Comparison of ENCODE assay signal across 12 cellular contexts in the genomic region with DNA sequence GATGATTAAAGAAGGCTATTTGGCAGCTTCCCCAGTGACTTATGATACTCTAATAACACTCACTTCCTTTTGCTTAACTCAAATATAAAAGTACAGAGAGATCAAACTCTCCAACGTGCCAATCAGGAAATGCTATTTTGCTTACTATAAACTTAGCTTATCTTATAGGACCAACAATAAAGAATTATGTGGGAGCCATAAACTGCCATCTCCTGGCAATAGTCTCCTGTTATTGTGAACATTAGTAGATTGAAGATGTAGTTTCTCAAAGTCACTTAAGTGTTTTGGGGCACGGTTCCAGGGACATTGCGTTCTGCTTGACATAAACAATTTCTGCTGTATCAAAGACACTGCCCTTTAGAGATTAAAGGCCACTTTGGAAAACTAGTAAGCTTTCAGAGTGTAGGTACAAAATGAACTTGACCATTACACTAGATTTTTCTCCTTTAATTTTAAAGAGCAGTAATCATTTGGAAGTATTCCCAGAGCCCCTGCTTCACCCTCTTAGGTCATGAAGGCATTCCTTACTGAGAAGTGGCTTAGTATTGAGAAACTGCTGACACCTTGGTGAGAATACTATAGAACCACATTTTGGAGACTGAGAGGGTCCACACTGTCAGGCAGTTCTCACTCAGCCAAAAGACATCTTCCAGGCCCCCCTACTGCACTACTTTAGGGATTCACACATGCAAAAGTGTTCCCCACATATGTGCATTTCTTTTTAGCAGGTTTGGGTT. TPM values are rescaled to one million over a fixed set of nuclear protein-coding genes. Genes with fewer than 3 reads are reported as not detected.
A peak's percentile ranks its signal among the peaks of the same experiment; 100 is the strongest.
DNase-seq lines count a peak whose midpoint lies in the region; ATAC-seq and TF ChIP-seq lines count a peak whose summit lies in the region.
"Had no signal": no experiment of that assay in that cellular context is flagged by ENCODE, and none has a peak within 500 bp of the region (broad histone marks: within the 10 kb centered on the region; RNA-seq: fewer than 3 reads in every experiment).

No MANE protein-coding gene starts in this region.

- H3K27ac ChIP-seq in 22Rv1: peak overlapping the region; percentile 85
- H3K27ac ChIP-seq in body of pancreas: peak overlapping the region; percentile 52 to 71 (median 64)
- H3K27ac ChIP-seq in parathyroid adenoma: peak overlapping the region; percentile 1

- H3K9me3 ChIP-seq in body of pancreas (no peaks in the 10 kb centered on the region), parathyroid adenoma (ENCODE audit: control insufficient read depth, low read length) (no peaks in the 10 kb centered on the region)
- H3K9me3 ChIP-seq: spleen had no signal

- TF ChIP-seq POLR2A in body of pancreas (IDR thresholded peaks at IDR 0.05): no peak

- peaks cover 32% of the 10 kb centered on the region for H3K4me1 ChIP-seq in body of pancreas
- H3K4me1 ChIP-seq in parathyroid adenoma: no peaks in the 10 kb centered on the region
- H3K4me1 ChIP-seq: spleen had no signal

- H3K4me3 ChIP-seq in body of pancreas: no peak overlapping the region
- no peak overlapping the region for H3K4me3 ChIP-seq in parathyroid adenoma (ENCODE audit: low read depth, low read length)
- H3K4me3 ChIP-seq: spleen had no signal

- H3K36me3 ChIP-seq in body of pancreas (replicated peaks in 1 of 2; ENCODE audit: insufficient read depth in 1 of 2, low read depth in 2 of 2) (no peaks in the 10 kb centered on the region), parathyroid adenoma (ENCODE audit: control insufficient read depth, insufficient read depth, low read length) (no peaks in the 10 kb centered on the region)
- H3K36me3 ChIP-seq: spleen had no signal

- peak; percentile 71 for ATAC-seq in body of pancreas
- peak; percentile 80 for ATAC-seq in Right ventricle myocardium superior (ENCODE audit: poor library complexity)

- 6 to 9% methylated on average over 3 of the region's 3 CpGs for WGBS in body of pancreas, 2 donors

- intact Hi-C loops in body of pancreas (cut with DNase I) (no loop called here), Right ventricle myocardium superior (cut with DNase I) (no loop called here)

- no peak overlapping the region for H2AFZ ChIP-seq in parathyroid adenoma

- H3K79me2 ChIP-seq in parathyroid adenoma: no peaks in the 10 kb centered on the region

- H3K4me2 ChIP-seq in parathyroid adenoma (ENCODE audit: low read length): peak overlapping the region; percentile 17

- TF ChIP-seq CTCF in 22Rv1 (IDR thresholded peaks at IDR 0.05) (no peak), body of pancreas (IDR thresholded peaks at IDR 0.05) (no peak), parathyroid adenoma (IDR thresholded peaks at IDR 0.05) (no peak)

- H3K27me3 ChIP-seq in body of pancreas (no peaks in the 10 kb centered on the region), parathyroid adenoma (ENCODE audit: control insufficient read depth, insufficient read depth, low read length) (no peaks in the 10 kb centered on the region)

- no peak overlapping the region for H3K9ac ChIP-seq in parathyroid adenoma

- peak; percentile 59 to 82 (median 75) for DNase-seq in body of pancreas
- peak; percentile 67 for DNase-seq in Right ventricle myocardium superior
- no peak for DNase-seq in NCI-H82 (lab: John Stamatoyannopoulos, UW)
- no peak for DNase-seq in COLO829 (ENCODE audit: low spot score)
- no peak for DNase-seq in HUDEP-2 (lab: John Stamatoyannopoulos, UW; ENCODE audit: unreplicated experiment in 76 of 76)
- no peak for DNase-seq in NCI-H2029 treated with DMSO at 0.1 percent for 48 hours (lab: John Stamatoyannopoulos, UW)
- DNase-seq: ACHN, glutamatergic neuron, NCI-H2227 treated with DMSO at 0.1 percent for 48 hours, spleen had no signal

RNA-seq across cellular contexts. Expression of a gene that starts 51.9 kb away (rescaled TPM):
- total RNA-seq in body of pancreas: 100 to 1,000 TPM in 1 of 2 donors, 10 to 100 TPM in 1; 47.1 to 118 TPM
- total RNA-seq in Right ventricle myocardium superior: 116 TPM

Comparison
In these comparisons a context has a peak if more than half of its experiments do, and no peak if none do; other contexts are left out.
1. H3K27ac ChIP-seq: peak in every context shown above with its lines; median percentile 85 in 22Rv1; 64 in body of pancreas; 1 in parathyroid adenoma.
2. DNase-seq: peak in body of pancreas (4 of 4) and Right ventricle myocardium superior (single experiment); none in NCI-H82 (single experiment), COLO829 (single experiment), HUDEP-2 (0 of 76) and NCI-H2029 treated with DMSO at 0.1 percent for 48 hours (single experiment).